8 cellular contexts compared by ENCODE assay signal in the genomic region with DNA sequence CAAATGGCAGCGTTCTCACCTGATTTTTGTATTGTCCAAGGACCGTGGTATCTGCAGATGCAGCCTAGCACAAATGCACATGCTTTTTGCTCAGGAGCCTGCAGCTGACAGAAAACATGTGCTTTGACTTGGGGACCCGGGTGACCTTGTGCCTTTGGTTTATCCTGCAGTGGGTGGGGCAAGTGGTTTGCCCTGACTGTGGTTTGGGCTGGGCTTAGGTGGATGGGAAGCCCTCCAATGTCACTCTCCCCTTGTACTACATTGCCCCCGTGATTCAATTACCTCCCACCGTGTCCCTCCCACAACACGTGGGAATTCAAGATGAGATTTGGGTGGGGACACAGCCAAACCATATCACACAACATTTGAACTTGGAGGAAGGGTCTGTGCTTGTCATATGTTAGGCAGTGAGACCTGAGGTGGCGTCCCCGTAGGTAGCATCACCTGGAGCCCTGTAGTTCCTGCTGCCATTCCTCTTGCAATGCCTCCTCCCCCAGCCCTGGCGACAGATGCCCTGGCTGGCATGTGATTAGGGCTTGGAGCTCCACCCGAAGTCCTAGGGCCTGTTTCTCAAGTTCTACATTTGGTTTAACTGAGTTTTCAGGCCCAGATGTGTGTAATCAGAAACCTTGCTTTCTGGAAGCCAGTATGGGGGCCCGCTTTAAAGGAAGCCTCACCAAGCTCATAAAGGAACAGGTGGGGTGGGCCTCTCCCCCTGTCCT. TPM values are rescaled to one million over a fixed set of nuclear protein-coding genes. Genes with fewer than 3 reads are reported as not detected.
DNase-seq lines count a peak whose midpoint lies in the region; ATAC-seq and TF ChIP-seq lines count a peak whose summit lies in the region.

No MANE protein-coding gene starts in this region.

- no peak overlapping the region for H2AK5ac ChIP-seq in mesenchymal stem cell (ENCODE audit: low read length, severe bottlenecking)

- 62% methylated on average over 10 of the region's 11 CpGs for WGBS in mesenchymal stem cell

- DNase-seq in AG10803 (ENCODE audit: low read depth) (peak; percentile 42), HCT116 (ENCODE audit: low read depth, low spot score) (no peak), mesenchymal stem cell (no peak), NCI-H226 (no peak), COR-L47 (lab: John Stamatoyannopoulos, UW) (no peak)
- DNase-seq in activated naive CD8-positive, alpha-beta T cell treated with anti-CD3 and anti-CD28 coated beads, Interleukin-2, amount 10 ng/mL, durations not matched to agents 7 days and 5 days: no peak
- no peak for DNase-seq in effector CD8-positive, alpha-beta T cell (lab: John Stamatoyannopoulos, UW)

- H3K4me2 ChIP-seq in HCT116 (ENCODE audit: low read length) (peak overlapping the region; percentile 93), mesenchymal stem cell (ENCODE audit: low read length, poor library complexity, severe bottlenecking) (peak overlapping the region; percentile 87)

- H3K36me3 Mint-ChIP-seq in activated naive CD8-positive, alpha-beta T cell treated with anti-CD3 and anti-CD28 coated beads, Interleukin-2, amount 10 ng/mL, durations not matched to agents 7 days and 5 days: no peaks in the 10 kb centered on the region

- no peaks in the 10 kb centered on the region for H4K20me1 ChIP-seq in HCT116 (ENCODE audit: insufficient read depth)

- peaks cover 25 to 57% of the 10 kb centered on the region in 2 experiments for H3K4me1 ChIP-seq in HCT116 (ENCODE audit: control insufficient read depth in 1 of 2, insufficient read depth in 2 of 2, low read length in 2 of 2)
- H3K4me1 ChIP-seq in mesenchymal stem cell (ENCODE audit: control insufficient read depth, insufficient read depth, low read depth, low read length): peaks cover 38% of the 10 kb centered on the region

- H4K8ac ChIP-seq in mesenchymal stem cell (ENCODE audit: low read length): no peak overlapping the region

- no peak for TF ChIP-seq POLR2A in HCT116 (IDR thresholded peaks at IDR 0.05; ENCODE audit: borderline replicate concordance, extremely low read depth, insufficient read depth, insufficient read length)

- H3K9me3 Mint-ChIP-seq in activated naive CD8-positive, alpha-beta T cell treated with anti-CD3 and anti-CD28 coated beads, Interleukin-2, amount 10 ng/mL, durations not matched to agents 7 days and 5 days: no peaks in the 10 kb centered on the region

- H3K9me2 ChIP-seq in HCT116 (ENCODE audit: insufficient read depth): no peaks in the 10 kb centered on the region

- H4K91ac ChIP-seq in mesenchymal stem cell (ENCODE audit: low read length): no peak overlapping the region

- H3K4me3 ChIP-seq in AG10803 (ENCODE audit: low read length) (peak overlapping the region; percentile 93), HCT116 (replicated peaks in 1 of 2; ENCODE audit: low read depth in 1 of 2, low read length in 2 of 2) (peak overlapping the region in 1 of 2 experiments; percentile 71; a peak in 1 of 4 replicates), mesenchymal stem cell (ENCODE audit: insufficient read depth in 1 of 2, low read depth in 1 of 2, low read length in 2 of 2) (peak overlapping the region; percentile 20 to 81)

- CTCF ChIA-PET in HCT116 (lab: Charles Lee): no interaction called here

- H2BK12ac ChIP-seq in mesenchymal stem cell (ENCODE audit: low read length in 2 of 2): no peak overlapping the region

- H3K4ac ChIP-seq in mesenchymal stem cell (ENCODE audit: low read depth in 1 of 2, low read length in 2 of 2): no peak overlapping the region

- H3K79me1 ChIP-seq in mesenchymal stem cell (replicated peaks; ENCODE audit: low read length, poor library complexity, severe bottlenecking): peaks cover 29% of the 10 kb centered on the region

- peaks cover 66% of the 10 kb centered on the region for H3K79me2 ChIP-seq in HCT116 (ENCODE audit: insufficient read depth, low read length)

- no peak overlapping the region for H3K23ac ChIP-seq in mesenchymal stem cell (ENCODE audit: low read length in 2 of 2)

- RAD21 ChIA-PET in HCT116 (lab: Charles Lee; ENCODE audit: low non-redundant PET in 1 of 2, low total read pairs in 2 of 2, uncharacterized antibody in 2 of 2, unreplicated experiment in 2 of 2): no interaction called here

- H3K4me1 Mint-ChIP-seq in activated naive CD8-positive, alpha-beta T cell treated with anti-CD3 and anti-CD28 coated beads, Interleukin-2, amount 10 ng/mL, durations not matched to agents 7 days and 5 days: peaks cover 20% of the 10 kb centered on the region

- POLR2A ChIA-PET in HCT116 (lab: Charles Lee): no interaction called here
- POLR2A ChIA-PET in activated naive CD8-positive, alpha-beta T cell treated with anti-CD3 and anti-CD28 coated beads, Interleukin-2, amount 10 ng/mL, durations not matched to agents 7 days and 5 days (lab: Charles Lee): no interaction called here

- H3K27ac ChIP-seq in HCT116 (ENCODE audit: low read depth, low read length): no peak overlapping the region
- no peak overlapping the region for H3K27ac ChIP-seq in mesenchymal stem cell (ENCODE audit: low read length, poor library complexity, severe bottlenecking)

- no peaks in the 10 kb centered on the region for H3K36me3 ChIP-seq in HCT116 (ENCODE audit: control insufficient read depth in 1 of 2, insufficient read depth in 2 of 2, low read length in 2 of 2)
- H3K36me3 ChIP-seq in mesenchymal stem cell (ENCODE audit: control insufficient read depth in 1 of 2, insufficient read depth in 2 of 2, low read depth in 1 of 2, low read length in 2 of 2): peaks cover 0 to 6% of the 10 kb centered on the region in 2 experiments

- no peak overlapping the region for H3K27ac Mint-ChIP-seq in activated naive CD8-positive, alpha-beta T cell treated with anti-CD3 and anti-CD28 coated beads, Interleukin-2, amount 10 ng/mL, durations not matched to agents 7 days and 5 days

- H3K9me3 ChIP-seq in HCT116 (ENCODE audit: control insufficient read depth in 1 of 2, insufficient read depth in 1 of 2, low read depth in 1 of 2, low read length in 2 of 2) (no peaks in the 10 kb centered on the region), mesenchymal stem cell (ENCODE audit: control insufficient read depth, low read length) (no peaks in the 10 kb centered on the region)

- no peak for ATAC-seq in HCT116
- ATAC-seq in activated naive CD8-positive, alpha-beta T cell treated with anti-CD3 and anti-CD28 coated beads, Interleukin-2, amount 10 ng/mL, durations not matched to agents 7 days and 5 days (ENCODE audit: low read depth): no peak
- no peak for ATAC-seq in GM19467 (IDR thresholded peaks at IDR 0.05; ENCODE audit: unreplicated experiment)

- TF ChIP-seq RAD21 in HCT116 (IDR thresholded peaks at IDR 0.05; ENCODE audit: low read depth): no peak

- no TSS peak for BruUV-seq in HCT116 (replicated peaks; lab: Mats Ljungman, UMichigan)

- no peak overlapping the region for H3K14ac ChIP-seq in mesenchymal stem cell (ENCODE audit: low read length in 2 of 2)

- H2BK120ac ChIP-seq in mesenchymal stem cell (ENCODE audit: low read depth, low read length): no peak overlapping the region

- H2BK15ac ChIP-seq in mesenchymal stem cell (ENCODE audit: low read depth, poor library complexity, severe bottlenecking): no peak overlapping the region

- H3K9ac ChIP-seq in HCT116 (ENCODE audit: low read length): peak overlapping the region; percentile 91
- H3K9ac ChIP-seq in mesenchymal stem cell (ENCODE audit: low read length): peak overlapping the region; percentile 82

- peak overlapping the region; percentile 86 for H3K4me3 Mint-ChIP-seq in activated naive CD8-positive, alpha-beta T cell treated with anti-CD3 and anti-CD28 coated beads, Interleukin-2, amount 10 ng/mL, durations not matched to agents 7 days and 5 days

- H2AFZ ChIP-seq in HCT116 (ENCODE audit: low read depth, low read length, poor library complexity, severe bottlenecking): no peak overlapping the region
- no peak overlapping the region for H2AFZ ChIP-seq in mesenchymal stem cell (ENCODE audit: low read depth, low read length)

- TF ChIP-seq CTCF in AG10803 (conservative IDR thresholded peaks at IDR 0.05; ENCODE audit: low read length): no peak
- TF ChIP-seq CTCF in HCT116 (IDR thresholded peaks at IDR 0.05 in 2 of 3, conservative IDR thresholded peaks at IDR 0.05 in 1 of 3; ENCODE audit: borderline replicate concordance in 1 of 3, insufficient read depth in 1 of 3, low read depth in 2 of 3, low read length in 2 of 3): no peak

- no peak overlapping the region for H2BK5ac ChIP-seq in mesenchymal stem cell (ENCODE audit: low read depth, low read length, poor library complexity, severe bottlenecking)

- H3K18ac ChIP-seq in mesenchymal stem cell (ENCODE audit: low read depth in 1 of 2, low read length in 2 of 2): no peak overlapping the region

- intact Hi-C loops in HCT116 (cut with micrococcal nuclease): no loop called here

- H3K27me3 ChIP-seq in HCT116 (ENCODE audit: insufficient read depth, low read length) (no peaks in the 10 kb centered on the region), mesenchymal stem cell (ENCODE audit: control insufficient read depth in 1 of 2, insufficient read depth in 1 of 2, low read length in 2 of 2) (no peaks in the 10 kb centered on the region)

- peaks cover 13% of the 10 kb centered on the region for H3K27me3 Mint-ChIP-seq in activated naive CD8-positive, alpha-beta T cell treated with anti-CD3 and anti-CD28 coated beads, Interleukin-2, amount 10 ng/mL, durations not matched to agents 7 days and 5 days

TF ChIP-seq in HCT116, 20 proteins besides CTCF, POLR2A, EP300 and RAD21 (continues in another document):
- no peak for TF ChIP-seq TCF7L2 (IDR thresholded peaks at IDR 0.05; ENCODE audit: borderline replicate concordance, extremely low read depth, insufficient read depth, insufficient read length)
- no peak for TF ChIP-seq JUND (IDR thresholded peaks at IDR 0.05)
- no peak for TF ChIP-seq ELF1 (IDR thresholded peaks at IDR 0.05; ENCODE audit: borderline replicate concordance, low read depth)
- no peak for TF ChIP-seq ZFX (IDR thresholded peaks at IDR 0.05)
- no peak for TF ChIP-seq ATF3 (IDR thresholded peaks at IDR 0.05)
- TF ChIP-seq FOSL1 (IDR thresholded peaks at IDR 0.05; ENCODE audit: low read depth): no peak

RNA-seq across cellular contexts. Expression of gene ANKRD33B, which starts 2.1 kb away (rescaled TPM):
- total RNA-seq in HCT116 (2021; ENCODE audit: unreplicated experiment): 10.9 TPM
- polyA plus RNA-seq in HCT116 (2012): 3.8 and 4.5 TPM in 2 replicates
- 1 to 10 TPM; 4.4 to 4.8 TPM for total RNA-seq in activated naive CD8-positive, alpha-beta T cell treated with anti-CD3 and anti-CD28 coated beads, Interleukin-2, amount 10 ng/mL, durations not matched to agents 7 days and 5 days
- 0.64 TPM for polyA plus RNA-seq in mesenchymal stem cell (2013, experiment 1 of 2)
- 0.71 TPM for polyA plus RNA-seq in mesenchymal stem cell (2013, experiment 2 of 2)
